In genomic region chr1:42358791-42359190, GRCh38 we compare ENCODE assay signal across 26 cellular contexts. TPM values are rescaled to one million over a fixed set of nuclear protein-coding genes. Genes with fewer than 3 reads are reported as not detected.
DNase-seq lines count a peak whose midpoint lies in the region; ATAC-seq, FAIRE-seq and TF ChIP-seq lines count a peak whose summit lies in the region.
"Had no signal": no experiment of that assay in that cellular context is flagged by ENCODE, and none has a peak within 500 bp of the region (broad histone marks: within the 10 kb centered on the region; RNA-seq: fewer than 3 reads in every experiment).

No MANE protein-coding gene starts in this region.

- H3K4me1 Mint-ChIP-seq in stimulated activated naive B cell treated with anti-CD40 and anti-IgM and Interleukin-4, amounts not matched to agents 10 μg/mL and 1 μg/mL and 100 μg/mL, for 72 hours = peaks cover 15 to 40% of the 10 kb centered on the region in 2 donors

- no peak for FAIRE-seq in D721Med (lab: Jason Lieb, UNC)
- FAIRE-seq: kidney, TTC549 had no signal

- peak overlapping the region; percentile 59 for H3K27ac Mint-ChIP-seq in stimulated activated naive B cell treated with anti-CD40 and anti-IgM and Interleukin-4, amounts not matched to agents 10 μg/mL and 1 μg/mL and 100 μg/mL, for 72 hours
- H3K27ac Mint-ChIP-seq: activated T-cell treated with anti-CD3 and anti-CD28 coated beads, Interleukin-2, amount 50 U/mL, for 24 hours; nephron had no signal

- peak; percentile 10 for DNase-seq in stimulated activated CD4-positive, alpha-beta T cell treated with anti-CD3 and anti-CD28 coated beads, Interleukin-15, amount 100 ng/mL, for 24 hours
- no peak for DNase-seq in stimulated activated CD4-positive, alpha-beta T cell treated with anti-CD3 and anti-CD28 coated beads, Interleukin-4, amount 100 ng/mL, for 24 hours
- DNase-seq in stimulated activated naive B cell treated with anti-CD40 and anti-IgM and Interleukin-4, amounts not matched to agents 10 μg/mL and 1 μg/mL and 100 μg/mL, for 72 hours = no peak
- no peak for DNase-seq in D721Med (ENCODE audit: insufficient read length, low spot score)
- DNase-seq in NCI-H1694 (lab: John Stamatoyannopoulos, UW) = no peak
- DNase-seq: ACHN; activated CD4-positive, alpha-beta T cell treated with anti-CD3 and anti-CD28 coated beads for 1 hour; activated naive CD4-positive, alpha-beta T cell; activated T-cell treated with anti-CD3 and anti-CD28 coated beads, Interleukin-2, amount 50 U/mL, for 24 hours; amygdala; BE2C; H7; kidney; lower lobe of right lung; NCI-H1048; NCI-H187; NCI-H2171; NCI-H510A; stimulated activated CD4-positive, alpha-beta T cell treated with anti-CD3 and anti-CD28 coated beads, Interleukin-1b, Interleukin-23, amount 100 ng/mL, for 48 hours; upper lobe of right lung had no signal

- H3K9me3 Mint-ChIP-seq in stimulated activated naive B cell treated with anti-CD40 and anti-IgM and Interleukin-4, amounts not matched to agents 10 μg/mL and 1 μg/mL and 100 μg/mL, for 72 hours = peaks cover 4% of the 10 kb centered on the region in 2 donors
- H3K9me3 Mint-ChIP-seq: activated T-cell treated with anti-CD3 and anti-CD28 coated beads, Interleukin-2, amount 50 U/mL, for 24 hours; nephron had no signal

- H3K4me3 Mint-ChIP-seq in stimulated activated naive B cell treated with anti-CD40 and anti-IgM and Interleukin-4, amounts not matched to agents 10 μg/mL and 1 μg/mL and 100 μg/mL, for 72 hours = peak overlapping the region in 1 of 2 donors; percentile 20
- H3K4me3 Mint-ChIP-seq: activated T-cell treated with anti-CD3 and anti-CD28 coated beads, Interleukin-2, amount 50 U/mL, for 24 hours; nephron had no signal

- no peaks in the 10 kb centered on the region for H3K36me3 Mint-ChIP-seq in stimulated activated naive B cell treated with anti-CD40 and anti-IgM and Interleukin-4, amounts not matched to agents 10 μg/mL and 1 μg/mL and 100 μg/mL, for 72 hours

- H3K27me3 Mint-ChIP-seq in stimulated activated naive B cell treated with anti-CD40 and anti-IgM and Interleukin-4, amounts not matched to agents 10 μg/mL and 1 μg/mL and 100 μg/mL, for 72 hours = peaks cover 14 to 19% of the 10 kb centered on the region in 2 donors

- TF ChIP-seq CTCF in D721Med (IDR thresholded peaks at IDR 0.05; ENCODE audit: insufficient read depth, missing control alignments) = no peak

- ATAC-seq in GM19351 (IDR thresholded peaks at IDR 0.05; ENCODE audit: unreplicated experiment) (peak; percentile 69), HG03354 (IDR thresholded peaks at IDR 0.05; ENCODE audit: poor library complexity, severe bottlenecking, unreplicated experiment) (peak; percentile 48), esophagus mucosa (no peak)
- peak; percentile 93 to 94 for ATAC-seq in stimulated activated naive B cell treated with anti-CD40 and anti-IgM and Interleukin-4, amounts not matched to agents 10 μg/mL and 1 μg/mL and 100 μg/mL, for 72 hours (replicated peaks)
- ATAC-seq: lower lobe of right lung, upper lobe of right lung had no signal

RNA-seq across cellular contexts. Expression of gene RIMKLA, which starts 21.8 kb away (rescaled TPM):
- 0.08 TPM for total RNA-seq in esophagus mucosa
- total RNA-seq: osteoblast had no signal

RNA-seq across cellular contexts. Expression of gene FOXJ3, which starts 23.8 kb away (rescaled TPM):
- total RNA-seq in esophagus mucosa = 20.6 TPM
